2 cellular contexts compared by ENCODE assay signal in genomic region chr12:31608299-31608698, GRCh38.
A peak's percentile ranks its signal among the peaks of the same experiment; 100 is the strongest.
TF ChIP-seq lines count a peak whose summit lies in the region.

No MANE protein-coding gene starts in this region.

TF ChIP-seq in A549, 52 proteins besides CTCF, POLR2A, EP300 and RAD21:
- TF ChIP-seq HDAC2 (IDR thresholded peaks at IDR 0.05) (0 out of 2 replicates have a peak, but pooled peaks have one; percentile 23), KDM1A (IDR thresholded peaks at IDR 0.05; ENCODE audit: low read depth) (0 out of 2 replicates have a peak, but pooled peaks have one; percentile 29)
TF ChIP-seq in A549: peak in this region for 2; not testable (repeated sequence) for 50.

TF ChIP-seq in HepG2, 621 proteins besides CTCF, POLR2A, EP300 and RAD21:
- TF ChIP-seq ZNF562 (CRISPR knock-in tag; IDR thresholded peaks at IDR 0.05; ENCODE audit: borderline replicate concordance), result peak; percentile 87
